8 cellular contexts compared by ENCODE assay signal in the genomic region with DNA sequence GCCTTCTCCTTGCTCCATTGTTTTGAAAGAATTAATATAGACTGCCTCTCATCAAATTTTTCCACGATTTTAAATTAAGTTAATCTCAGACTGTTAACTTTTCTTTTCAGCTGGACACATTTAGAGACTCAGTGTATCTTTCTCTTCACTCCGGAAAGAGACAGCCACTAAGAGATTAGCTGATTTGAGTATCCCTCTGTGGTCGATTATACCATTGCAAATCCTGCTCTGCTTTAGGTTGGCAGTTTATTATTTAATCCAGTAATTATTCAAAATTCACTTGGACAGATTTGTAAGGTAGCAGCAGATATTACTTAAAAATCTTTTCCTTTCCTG. TPM values are rescaled to one million over a fixed set of nuclear protein-coding genes. Genes with fewer than 3 reads are reported as not detected.
A peak's percentile ranks its signal among the peaks of the same experiment; 100 is the strongest.
DNase-seq lines count a peak whose midpoint lies in the region; ATAC-seq and TF ChIP-seq lines count a peak whose summit lies in the region.

No MANE protein-coding gene starts in this region.

- peak overlapping the region; percentile 90 for H3K9ac ChIP-seq in neural cell (ENCODE audit: low read length)

- peak overlapping the region; percentile 83 for H3K4me2 ChIP-seq in neural cell (ENCODE audit: low read length)

- peaks cover 15% of the 10 kb centered on the region for H3K27me3 Mint-ChIP-seq in CD4-positive, CD25-positive, alpha-beta regulatory T cell

- peak overlapping the region; percentile 96 for H3K4me3 ChIP-seq in CD4-positive, CD25-positive, alpha-beta regulatory T cell (ENCODE audit: low read depth, low read length)
- H3K4me3 ChIP-seq in MG63, result peak overlapping the region; percentile 97
- H3K4me3 ChIP-seq in dorsolateral prefrontal cortex, result peak overlapping the region; percentile 64 to 99 (median 90)
- peak overlapping the region; percentile 76 for H3K4me3 ChIP-seq in neural cell (ENCODE audit: low read length)

- peak overlapping the region; percentile 99 to 100 (median 100) for H3K4me3 Mint-ChIP-seq in CD4-positive, CD25-positive, alpha-beta regulatory T cell

- peak overlapping the region; percentile 93 for H3K27ac ChIP-seq in CD4-positive, CD25-positive, alpha-beta regulatory T cell (ENCODE audit: insufficient read depth, low read length, poor library complexity, severe bottlenecking)
- peak overlapping the region; percentile 55 to 99 (median 95) for H3K27ac ChIP-seq in dorsolateral prefrontal cortex
- H3K27ac ChIP-seq in neural cell (ENCODE audit: low read length), result peak overlapping the region; percentile 93

- H3K27ac Mint-ChIP-seq in CD4-positive, CD25-positive, alpha-beta regulatory T cell, result peak overlapping the region; percentile 99 to 100 (median 100)

- no peaks in the 10 kb centered on the region for H4K20me1 ChIP-seq in neural cell (ENCODE audit: insufficient read depth)

- no peak for TF ChIP-seq RAD21 in neural cell (conservative IDR thresholded peaks at IDR 0.05)

- no peak for DNase-seq in CD4-positive, CD25-positive, alpha-beta regulatory T cell
- no peak for DNase-seq in MG63
- no peak for DNase-seq in dorsolateral prefrontal cortex
- no peak for DNase-seq in Ammon's horn (ENCODE audit: low spot score)

- H3K9me3 ChIP-seq in CD4-positive, CD25-positive, alpha-beta regulatory T cell (ENCODE audit: control insufficient read depth in 2 of 2, low read length in 2 of 2), result no peaks in the 10 kb centered on the region
- H3K9me3 ChIP-seq in MG63, result no peaks in the 10 kb centered on the region
- H3K9me3 ChIP-seq in neural cell (ENCODE audit: low read length), result no peaks in the 10 kb centered on the region

- H3K79me2 ChIP-seq in neural cell (replicated peaks; ENCODE audit: insufficient read depth, low read length), result peaks cover 26% of the 10 kb centered on the region

- intact Hi-C loops in dorsolateral prefrontal cortex (cut with DNase I), result loop anchor here (1.0 to 10.0 kb wide), 3 partner anchors 30 to 52 kb away; a partner anchor contains a TSS

- H3K4me1 ChIP-seq in CD4-positive, CD25-positive, alpha-beta regulatory T cell (ENCODE audit: control insufficient read depth, insufficient read depth, low read length, poor library complexity, severe bottlenecking), result peaks cover 31% of the 10 kb centered on the region

- no peaks in the 10 kb centered on the region for H3K9me2 ChIP-seq in neural cell (ENCODE audit: insufficient read depth, low read length)

- peak overlapping the region; percentile 89 for H2AFZ ChIP-seq in neural cell (ENCODE audit: low read depth, low read length)

- peaks cover 0 to 2% (median 0%) of the 10 kb centered on the region in 7 donors for H3K9me3 Mint-ChIP-seq in CD4-positive, CD25-positive, alpha-beta regulatory T cell

- H3K36me3 Mint-ChIP-seq in CD4-positive, CD25-positive, alpha-beta regulatory T cell, result peaks cover 4% of the 10 kb centered on the region

- no peak for TF ChIP-seq EP300 in neural cell (conservative IDR thresholded peaks at IDR 0.05; ENCODE audit: poor library complexity, severe bottlenecking)

- no peak for ATAC-seq in CD4-positive, CD25-positive, alpha-beta regulatory T cell (ENCODE audit: low read depth in 2 of 2)
- ATAC-seq in GM21737 (IDR thresholded peaks at IDR 0.05; ENCODE audit: unreplicated experiment), result no peak
- ATAC-seq in HG03342 (IDR thresholded peaks at IDR 0.05; ENCODE audit: unreplicated experiment), result no peak
- no peak for ATAC-seq in HG03439 (IDR thresholded peaks at IDR 0.05; ENCODE audit: unreplicated experiment)

- H3F3A ChIP-seq in neural cell (ENCODE audit: insufficient read depth, low read length, poor library complexity, severe bottlenecking), result no peaks in the 10 kb centered on the region

- no peaks in the 10 kb centered on the region for H3K27me3 ChIP-seq in CD4-positive, CD25-positive, alpha-beta regulatory T cell (ENCODE audit: control insufficient read depth, insufficient read depth, low read length)
- H3K27me3 ChIP-seq in MG63 (no peaks in the 10 kb centered on the region), dorsolateral prefrontal cortex (no peaks in the 10 kb centered on the region), neural cell (ENCODE audit: insufficient read depth, low read depth, low read length) (no peaks in the 10 kb centered on the region)

- TF ChIP-seq CTCF in dorsolateral prefrontal cortex (IDR thresholded peaks at IDR 0.05 in 54 of 56, conservative IDR thresholded peaks at IDR 0.05 in 2 of 56; ENCODE audit: low read depth in 1 of 56, partially characterized antibody in 56 of 56), result peak in 2 of 56 donors; percentile 1 to 2
- TF ChIP-seq CTCF in neural cell (IDR thresholded peaks at IDR 0.05; ENCODE audit: poor library complexity, severe bottlenecking), result no peak

- H3K36me3 ChIP-seq in CD4-positive, CD25-positive, alpha-beta regulatory T cell (ENCODE audit: control insufficient read depth, insufficient read depth, low read length), result peaks cover 9% of the 10 kb centered on the region
- H3K36me3 ChIP-seq in MG63, result peaks cover 26% of the 10 kb centered on the region
- H3K36me3 ChIP-seq in neural cell (ENCODE audit: insufficient read depth, low read length), result no peaks in the 10 kb centered on the region

- H3K4me1 Mint-ChIP-seq in CD4-positive, CD25-positive, alpha-beta regulatory T cell, result peaks cover 23 to 44% (median 35%) of the 10 kb centered on the region in 4 donors

TF ChIP-seq in neural cell, 6 proteins besides CTCF, POLR2A, EP300 and RAD21:
- TF ChIP-seq, protein P1, sequence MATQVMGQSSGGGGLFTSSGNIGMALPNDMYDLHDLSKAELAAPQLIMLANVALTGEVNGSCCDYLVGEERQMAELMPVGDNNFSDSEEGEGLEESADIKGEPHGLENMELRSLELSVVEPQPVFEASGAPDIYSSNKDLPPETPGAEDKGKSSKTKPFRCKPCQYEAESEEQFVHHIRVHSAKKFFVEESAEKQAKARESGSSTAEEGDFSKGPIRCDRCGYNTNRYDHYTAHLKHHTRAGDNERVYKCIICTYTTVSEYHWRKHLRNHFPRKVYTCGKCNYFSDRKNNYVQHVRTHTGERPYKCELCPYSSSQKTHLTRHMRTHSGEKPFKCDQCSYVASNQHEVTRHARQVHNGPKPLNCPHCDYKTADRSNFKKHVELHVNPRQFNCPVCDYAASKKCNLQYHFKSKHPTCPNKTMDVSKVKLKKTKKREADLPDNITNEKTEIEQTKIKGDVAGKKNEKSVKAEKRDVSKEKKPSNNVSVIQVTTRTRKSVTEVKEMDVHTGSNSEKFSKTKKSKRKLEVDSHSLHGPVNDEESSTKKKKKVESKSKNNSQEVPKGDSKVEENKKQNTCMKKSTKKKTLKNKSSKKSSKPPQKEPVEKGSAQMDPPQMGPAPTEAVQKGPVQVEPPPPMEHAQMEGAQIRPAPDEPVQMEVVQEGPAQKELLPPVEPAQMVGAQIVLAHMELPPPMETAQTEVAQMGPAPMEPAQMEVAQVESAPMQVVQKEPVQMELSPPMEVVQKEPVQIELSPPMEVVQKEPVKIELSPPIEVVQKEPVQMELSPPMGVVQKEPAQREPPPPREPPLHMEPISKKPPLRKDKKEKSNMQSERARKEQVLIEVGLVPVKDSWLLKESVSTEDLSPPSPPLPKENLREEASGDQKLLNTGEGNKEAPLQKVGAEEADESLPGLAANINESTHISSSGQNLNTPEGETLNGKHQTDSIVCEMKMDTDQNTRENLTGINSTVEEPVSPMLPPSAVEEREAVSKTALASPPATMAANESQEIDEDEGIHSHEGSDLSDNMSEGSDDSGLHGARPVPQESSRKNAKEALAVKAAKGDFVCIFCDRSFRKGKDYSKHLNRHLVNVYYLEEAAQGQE (IDR thresholded peaks at IDR 0.05; ENCODE audit: borderline replicate concordance), result no peak
- no peak for TF ChIP-seq SMC3 (conservative IDR thresholded peaks at IDR 0.05; ENCODE audit: poor library complexity)
- no peak for TF ChIP-seq TAF1 (IDR thresholded peaks at IDR 0.05; ENCODE audit: low read depth)
- TF ChIP-seq MXI1 (conservative IDR thresholded peaks at IDR 0.05; ENCODE audit: poor library complexity, severe bottlenecking), result no peak

RNA-seq across cellular contexts. Expression of a gene that starts 0.6 kb away (rescaled TPM):
- 65.7 TPM for total RNA-seq in CD4-positive, CD25-positive, alpha-beta regulatory T cell
- 10 to 100 TPM; 16.8 to 26.9 (median 19.8) TPM for polyA plus RNA-seq in CD4-positive, CD25-positive, alpha-beta regulatory T cell
- 160 and 297 TPM in 2 replicates for total RNA-seq in MG63 (2014; rRNA removed; shearing (Covaris generic); ENCODE audit: low replicate concordance)
- 10 to 100 TPM; 32.8 to 64.6 (median 44.9) TPM for total RNA-seq in dorsolateral prefrontal cortex
- polyA plus RNA-seq in neural cell, result 96.2 and 97.2 TPM in 2 replicates
- 104 and 111 TPM in 2 replicates for polyA minus RNA-seq in neural cell

RNA-seq across cellular contexts. Expression of a gene that starts 29.2 kb away (rescaled TPM):
- total RNA-seq in CD4-positive, CD25-positive, alpha-beta regulatory T cell, result 4.7 TPM
- polyA plus RNA-seq in CD4-positive, CD25-positive, alpha-beta regulatory T cell, result 1 to 10 TPM; 2.4 to 4.2 (median 3.1) TPM
- 4.3 and 12.0 TPM in 2 replicates for total RNA-seq in MG63 (2014; rRNA removed; shearing (Covaris generic); ENCODE audit: low replicate concordance)
- 10 to 100 TPM in 103 of 120 experiments, 1 to 10 TPM in 17; 6.6 to 19.0 (median 12.4) TPM for total RNA-seq in dorsolateral prefrontal cortex
- polyA plus RNA-seq in neural cell, result 5.3 and 6.0 TPM in 2 replicates
- 3.2 and 8.8 TPM in 2 replicates for polyA minus RNA-seq in neural cell

RNA-seq across cellular contexts. Expression of a gene that starts 48.0 kb away (rescaled TPM):
- total RNA-seq in CD4-positive, CD25-positive, alpha-beta regulatory T cell, result 56.7 TPM
- 10 to 100 TPM; 25.6 to 40.8 (median 30.0) TPM for polyA plus RNA-seq in CD4-positive, CD25-positive, alpha-beta regulatory T cell
- 13.6 and 25.9 TPM in 2 replicates for total RNA-seq in MG63 (2014; rRNA removed; shearing (Covaris generic); ENCODE audit: low replicate concordance)
- 10 to 100 TPM in 24 of 120 experiments, 1 to 10 TPM in 96; 4.0 to 15.1 (median 8.3) TPM for total RNA-seq in dorsolateral prefrontal cortex
- polyA plus RNA-seq in neural cell, result 5.7 and 7.0 TPM in 2 replicates
- 5.8 and 6.1 TPM in 2 replicates for polyA minus RNA-seq in neural cell

RNA-seq across cellular contexts. Expression of a gene that starts 48.1 kb away (rescaled TPM):
- total RNA-seq in CD4-positive, CD25-positive, alpha-beta regulatory T cell, result 16.1 TPM
- 10 to 100 TPM; 16.5 to 33.5 (median 27.3) TPM for polyA plus RNA-seq in CD4-positive, CD25-positive, alpha-beta regulatory T cell
- 19.1 and 24.3 TPM in 2 replicates for total RNA-seq in MG63 (2014; rRNA removed; shearing (Covaris generic); ENCODE audit: low replicate concordance)
- 10 to 100 TPM; 12.6 to 43.8 (median 22.5) TPM for total RNA-seq in dorsolateral prefrontal cortex
- 24.7 and 29.2 TPM in 2 replicates for polyA plus RNA-seq in neural cell
- polyA minus RNA-seq in neural cell, result 31.7 and 42.4 TPM in 2 replicates
